In genomic region chr2:119862127-119862889, GRCh38 we compare ENCODE assay signal across 10 cellular contexts.
A peak's percentile ranks its signal among the peaks of the same experiment; 100 is the strongest.
DNase-seq lines count a peak whose midpoint lies in the region; ATAC-seq and FAIRE-seq lines count a peak whose summit lies in the region.
"Had no signal": no experiment of that assay in that cellular context is flagged by ENCODE, and none has a peak within 500 bp of the region (broad histone marks: within the 10 kb centered on the region; RNA-seq: fewer than 3 reads in every experiment).

No MANE protein-coding gene starts in this region.

- H3K4me1 Mint-ChIP-seq in central memory CD8-positive, alpha-beta T cell = peaks cover 63% of the 10 kb centered on the region

- H3K27ac Mint-ChIP-seq in central memory CD8-positive, alpha-beta T cell (ENCODE audit: low read depth) = peak overlapping the region; percentile 22

- FAIRE-seq in HTR-8/SVneo (lab: Jason Lieb, UNC) = no peak

- ATAC-seq in GM18511 (IDR thresholded peaks at IDR 0.05; ENCODE audit: unreplicated experiment) = peak; percentile 85
- peak; percentile 73 for ATAC-seq in GM21367 (IDR thresholded peaks at IDR 0.05; ENCODE audit: unreplicated experiment)
- ATAC-seq in HG03139 (IDR thresholded peaks at IDR 0.05; ENCODE audit: unreplicated experiment) = peak; percentile 72
- ATAC-seq in central memory CD8-positive, alpha-beta T cell (replicated peaks; ENCODE audit: extremely low read depth, poor library complexity, severe bottlenecking) = peak; percentile 76
- ATAC-seq: PC-3 had no signal

- DNase-seq in central memory CD8-positive, alpha-beta T cell (ENCODE audit: low spot score in 2 of 2) = no peak
- DNase-seq in HTR-8/SVneo (ENCODE audit: insufficient read length, low spot score) (no peak), NCI-H2196 (lab: John Stamatoyannopoulos, UW; ENCODE audit: unreplicated experiment) (no peak), NCI-H1105 (lab: John Stamatoyannopoulos, UW) (no peak), substantia nigra (lab: John Stamatoyannopoulos, UW) (no peak)
- DNase-seq: PC-3; stimulated activated naive CD4-positive, alpha-beta T cell treated with Interleukin-2 at 50 U/mL for 16 hours had no signal

- no peak overlapping the region for H3K27ac ChIP-seq in substantia nigra (ENCODE audit: low read depth, low read length, poor library complexity, severe bottlenecking)

- H3K4me3 Mint-ChIP-seq in central memory CD8-positive, alpha-beta T cell = no peak overlapping the region

- peaks cover 3% of the 10 kb centered on the region for H3K36me3 Mint-ChIP-seq in central memory CD8-positive, alpha-beta T cell (ENCODE audit: insufficient read depth)

- no peaks in the 10 kb centered on the region for H3K9me3 Mint-ChIP-seq in central memory CD8-positive, alpha-beta T cell

- no peaks in the 10 kb centered on the region for H3K27me3 Mint-ChIP-seq in central memory CD8-positive, alpha-beta T cell
